In genomic region chr7:70726951-70727378, GRCh38 we compare ENCODE assay signal across 1 cellular context.
TF ChIP-seq lines count a peak whose summit lies in the region.

No MANE protein-coding gene starts in this region.

TF ChIP-seq in GM23338, 12 proteins besides CTCF, POLR2A, EP300 and RAD21 (continued from another document):
- TF ChIP-seq ZNF462 (CRISPR knock-in tag; IDR thresholded peaks at IDR 0.05) = no peak
- no peak for TF ChIP-seq ZNF114 (CRISPR knock-in tag; IDR thresholded peaks at IDR 0.05)
- no peak for TF ChIP-seq STAT1 (IDR thresholded peaks at IDR 0.05; ENCODE audit: unreplicated experiment)
